1 cellular context compared by ENCODE assay signal in genomic region chr21:45410865-45411809, GRCh38.
TF ChIP-seq lines count a peak whose summit lies in the region.

No MANE protein-coding gene starts in this region.

TF ChIP-seq in K562, 482 proteins besides CTCF, POLR2A, EP300 and RAD21 (continued from another document and continues in another):
- TF ChIP-seq, protein P1, sequence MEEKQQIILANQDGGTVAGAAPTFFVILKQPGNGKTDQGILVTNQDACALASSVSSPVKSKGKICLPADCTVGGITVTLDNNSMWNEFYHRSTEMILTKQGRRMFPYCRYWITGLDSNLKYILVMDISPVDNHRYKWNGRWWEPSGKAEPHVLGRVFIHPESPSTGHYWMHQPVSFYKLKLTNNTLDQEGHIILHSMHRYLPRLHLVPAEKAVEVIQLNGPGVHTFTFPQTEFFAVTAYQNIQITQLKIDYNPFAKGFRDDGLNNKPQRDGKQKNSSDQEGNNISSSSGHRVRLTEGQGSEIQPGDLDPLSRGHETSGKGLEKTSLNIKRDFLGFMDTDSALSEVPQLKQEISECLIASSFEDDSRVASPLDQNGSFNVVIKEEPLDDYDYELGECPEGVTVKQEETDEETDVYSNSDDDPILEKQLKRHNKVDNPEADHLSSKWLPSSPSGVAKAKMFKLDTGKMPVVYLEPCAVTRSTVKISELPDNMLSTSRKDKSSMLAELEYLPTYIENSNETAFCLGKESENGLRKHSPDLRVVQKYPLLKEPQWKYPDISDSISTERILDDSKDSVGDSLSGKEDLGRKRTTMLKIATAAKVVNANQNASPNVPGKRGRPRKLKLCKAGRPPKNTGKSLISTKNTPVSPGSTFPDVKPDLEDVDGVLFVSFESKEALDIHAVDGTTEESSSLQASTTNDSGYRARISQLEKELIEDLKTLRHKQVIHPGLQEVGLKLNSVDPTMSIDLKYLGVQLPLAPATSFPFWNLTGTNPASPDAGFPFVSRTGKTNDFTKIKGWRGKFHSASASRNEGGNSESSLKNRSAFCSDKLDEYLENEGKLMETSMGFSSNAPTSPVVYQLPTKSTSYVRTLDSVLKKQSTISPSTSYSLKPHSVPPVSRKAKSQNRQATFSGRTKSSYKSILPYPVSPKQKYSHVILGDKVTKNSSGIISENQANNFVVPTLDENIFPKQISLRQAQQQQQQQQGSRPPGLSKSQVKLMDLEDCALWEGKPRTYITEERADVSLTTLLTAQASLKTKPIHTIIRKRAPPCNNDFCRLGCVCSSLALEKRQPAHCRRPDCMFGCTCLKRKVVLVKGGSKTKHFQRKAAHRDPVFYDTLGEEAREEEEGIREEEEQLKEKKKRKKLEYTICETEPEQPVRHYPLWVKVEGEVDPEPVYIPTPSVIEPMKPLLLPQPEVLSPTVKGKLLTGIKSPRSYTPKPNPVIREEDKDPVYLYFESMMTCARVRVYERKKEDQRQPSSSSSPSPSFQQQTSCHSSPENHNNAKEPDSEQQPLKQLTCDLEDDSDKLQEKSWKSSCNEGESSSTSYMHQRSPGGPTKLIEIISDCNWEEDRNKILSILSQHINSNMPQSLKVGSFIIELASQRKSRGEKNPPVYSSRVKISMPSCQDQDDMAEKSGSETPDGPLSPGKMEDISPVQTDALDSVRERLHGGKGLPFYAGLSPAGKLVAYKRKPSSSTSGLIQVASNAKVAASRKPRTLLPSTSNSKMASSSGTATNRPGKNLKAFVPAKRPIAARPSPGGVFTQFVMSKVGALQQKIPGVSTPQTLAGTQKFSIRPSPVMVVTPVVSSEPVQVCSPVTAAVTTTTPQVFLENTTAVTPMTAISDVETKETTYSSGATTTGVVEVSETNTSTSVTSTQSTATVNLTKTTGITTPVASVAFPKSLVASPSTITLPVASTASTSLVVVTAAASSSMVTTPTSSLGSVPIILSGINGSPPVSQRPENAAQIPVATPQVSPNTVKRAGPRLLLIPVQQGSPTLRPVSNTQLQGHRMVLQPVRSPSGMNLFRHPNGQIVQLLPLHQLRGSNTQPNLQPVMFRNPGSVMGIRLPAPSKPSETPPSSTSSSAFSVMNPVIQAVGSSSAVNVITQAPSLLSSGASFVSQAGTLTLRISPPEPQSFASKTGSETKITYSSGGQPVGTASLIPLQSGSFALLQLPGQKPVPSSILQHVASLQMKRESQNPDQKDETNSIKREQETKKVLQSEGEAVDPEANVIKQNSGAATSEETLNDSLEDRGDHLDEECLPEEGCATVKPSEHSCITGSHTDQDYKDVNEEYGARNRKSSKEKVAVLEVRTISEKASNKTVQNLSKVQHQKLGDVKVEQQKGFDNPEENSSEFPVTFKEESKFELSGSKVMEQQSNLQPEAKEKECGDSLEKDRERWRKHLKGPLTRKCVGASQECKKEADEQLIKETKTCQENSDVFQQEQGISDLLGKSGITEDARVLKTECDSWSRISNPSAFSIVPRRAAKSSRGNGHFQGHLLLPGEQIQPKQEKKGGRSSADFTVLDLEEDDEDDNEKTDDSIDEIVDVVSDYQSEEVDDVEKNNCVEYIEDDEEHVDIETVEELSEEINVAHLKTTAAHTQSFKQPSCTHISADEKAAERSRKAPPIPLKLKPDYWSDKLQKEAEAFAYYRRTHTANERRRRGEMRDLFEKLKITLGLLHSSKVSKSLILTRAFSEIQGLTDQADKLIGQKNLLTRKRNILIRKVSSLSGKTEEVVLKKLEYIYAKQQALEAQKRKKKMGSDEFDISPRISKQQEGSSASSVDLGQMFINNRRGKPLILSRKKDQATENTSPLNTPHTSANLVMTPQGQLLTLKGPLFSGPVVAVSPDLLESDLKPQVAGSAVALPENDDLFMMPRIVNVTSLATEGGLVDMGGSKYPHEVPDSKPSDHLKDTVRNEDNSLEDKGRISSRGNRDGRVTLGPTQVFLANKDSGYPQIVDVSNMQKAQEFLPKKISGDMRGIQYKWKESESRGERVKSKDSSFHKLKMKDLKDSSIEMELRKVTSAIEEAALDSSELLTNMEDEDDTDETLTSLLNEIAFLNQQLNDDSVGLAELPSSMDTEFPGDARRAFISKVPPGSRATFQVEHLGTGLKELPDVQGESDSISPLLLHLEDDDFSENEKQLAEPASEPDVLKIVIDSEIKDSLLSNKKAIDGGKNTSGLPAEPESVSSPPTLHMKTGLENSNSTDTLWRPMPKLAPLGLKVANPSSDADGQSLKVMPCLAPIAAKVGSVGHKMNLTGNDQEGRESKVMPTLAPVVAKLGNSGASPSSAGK (IDR thresholded peaks at IDR 0.05), result peak; percentile 89
- TF ChIP-seq ZNF316 (IDR thresholded peaks at IDR 0.05), result peak; percentile 82
- TF ChIP-seq E2F1 (CRISPR knock-in tag; IDR thresholded peaks at IDR 0.05), result no peak
- TF ChIP-seq ARNT (IDR thresholded peaks at IDR 0.05), result peak in 1 of 2 experiments; percentile 71; a peak in 1 of 4 replicates
- TF ChIP-seq ETV5 (CRISPR knock-in tag; IDR thresholded peaks at IDR 0.05; ENCODE audit: low read depth), result no peak
- no peak for TF ChIP-seq ILF3 (IDR thresholded peaks at IDR 0.05; ENCODE audit: borderline replicate concordance)
- no peak for TF ChIP-seq PURB (CRISPR knock-in tag; IDR thresholded peaks at IDR 0.05; ENCODE audit: low read depth)
- TF ChIP-seq ELK1 (CRISPR knock-in tag; IDR thresholded peaks at IDR 0.05), result no peak
- peak; percentile 66 for TF ChIP-seq RBBP5 (IDR thresholded peaks at IDR 0.05; ENCODE audit: borderline replicate concordance, insufficient read depth, low read length, poor library complexity, severe bottlenecking)
- 0 out of 2 replicates have a peak, but pooled peaks have one; percentile 10 for TF ChIP-seq E2F3 (CRISPR knock-in tag; IDR thresholded peaks at IDR 0.05)
- peak in 1 of 2 experiments; percentile 94; a peak in 2 of 4 replicates for TF ChIP-seq ZNF639 (CRISPR knock-in tag; conservative IDR thresholded peaks at IDR 0.05 in 1 of 2, IDR thresholded peaks at IDR 0.05 in 1 of 2)
- no peak; the same call in 1 of the 2 replicates for TF ChIP-seq HBP1 (CRISPR knock-in tag; IDR thresholded peaks at IDR 0.05)
- 0 out of 2 replicates have a peak, but pooled peaks have one; percentile 17 for TF ChIP-seq HDAC8 (tag; IDR thresholded peaks at IDR 0.05)
- no peak for TF ChIP-seq ZNF445 (CRISPR knock-in tag; IDR thresholded peaks at IDR 0.05; ENCODE audit: low read depth)
- peak; percentile 92 for TF ChIP-seq CUX1 (CRISPR knock-in tag; IDR thresholded peaks at IDR 0.05)
- TF ChIP-seq ETV6 (IDR thresholded peaks at IDR 0.05; ENCODE audit: borderline replicate concordance in 1 of 2, low read depth in 2 of 2, low read length in 1 of 2), result peak in 1 of 2 experiments; percentile 58; a peak in 1 of 4 replicates
- no peak for TF ChIP-seq ETV6 (CRISPR knock-in tag; IDR thresholded peaks at IDR 0.05; ENCODE audit: borderline replicate concordance)
- no peak for TF ChIP-seq U2AF2 (optimal IDR thresholded peaks at IDR 0.05; ENCODE audit: low read depth, low read length)
- no peak for TF ChIP-seq FOXA1 (IDR thresholded peaks at IDR 0.05; ENCODE audit: borderline replicate concordance)
- peak; percentile 42; the same call in 1 of the 2 replicates for TF ChIP-seq ZNF449 (CRISPR knock-in tag; IDR thresholded peaks at IDR 0.05)
- TF ChIP-seq HNRNPLL (IDR thresholded peaks at IDR 0.05; ENCODE audit: low read depth, low read length, poor library complexity, severe bottlenecking), result peak; percentile 26
- TF ChIP-seq ZKSCAN8 (CRISPR knock-in tag; IDR thresholded peaks at IDR 0.05), result peak; percentile 57; the same call in 1 of the 2 replicates
- TF ChIP-seq, protein P2, sequence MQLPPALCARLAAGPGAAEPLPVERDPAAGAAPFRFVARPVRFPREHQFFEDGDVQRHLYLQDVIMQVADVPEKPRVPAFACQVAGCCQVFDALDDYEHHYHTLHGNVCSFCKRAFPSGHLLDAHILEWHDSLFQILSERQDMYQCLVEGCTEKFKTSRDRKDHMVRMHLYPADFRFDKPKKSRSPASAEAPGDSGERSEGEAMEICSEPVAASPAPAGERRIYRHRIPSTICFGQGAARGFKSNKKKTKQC (CRISPR knock-in tag; IDR thresholded peaks at IDR 0.05), result 0 out of 2 replicates have a peak, but pooled peaks have one; percentile 52
- TF ChIP-seq, protein P3, sequence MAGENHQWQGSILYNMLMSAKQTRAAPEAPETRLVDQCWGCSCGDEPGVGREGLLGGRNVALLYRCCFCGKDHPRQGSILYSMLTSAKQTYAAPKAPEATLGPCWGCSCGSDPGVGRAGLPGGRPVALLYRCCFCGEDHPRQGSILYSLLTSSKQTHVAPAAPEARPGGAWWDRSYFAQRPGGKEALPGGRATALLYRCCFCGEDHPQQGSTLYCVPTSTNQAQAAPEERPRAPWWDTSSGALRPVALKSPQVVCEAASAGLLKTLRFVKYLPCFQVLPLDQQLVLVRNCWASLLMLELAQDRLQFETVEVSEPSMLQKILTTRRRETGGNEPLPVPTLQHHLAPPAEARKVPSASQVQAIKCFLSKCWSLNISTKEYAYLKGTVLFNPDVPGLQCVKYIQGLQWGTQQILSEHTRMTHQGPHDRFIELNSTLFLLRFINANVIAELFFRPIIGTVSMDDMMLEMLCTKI (IDR thresholded peaks at IDR 0.05; ENCODE audit: partially characterized antibody), result no peak
- TF ChIP-seq ZBTB7A (IDR thresholded peaks at IDR 0.05; ENCODE audit: borderline replicate concordance, control insufficient read depth, low read depth, low read length), result peak; percentile 64; the same call in 1 of the 2 replicates
- TF ChIP-seq ARHGAP35 (IDR thresholded peaks at IDR 0.05; ENCODE audit: partially characterized antibody), result no peak
